10 cellular contexts compared by ENCODE assay signal in genomic region chr12:26029741-26030033, GRCh38.
DNase-seq lines count a peak whose midpoint lies in the region; TF ChIP-seq lines count a peak whose summit lies in the region.
"Had no signal": no experiment of that assay in that cellular context is flagged by ENCODE, and none has a peak within 500 bp of the region (broad histone marks: within the 10 kb centered on the region; RNA-seq: fewer than 3 reads in every experiment).

No MANE protein-coding gene starts in this region.

- H3K27me3 ChIP-seq in skeletal muscle satellite cell (ENCODE audit: control insufficient read depth, insufficient read depth, low read length): no peaks in the 10 kb centered on the region
- no peaks in the 10 kb centered on the region for H3K27me3 ChIP-seq in CD4-positive, alpha-beta memory T cell (ENCODE audit: insufficient read depth, low read length)

- no peaks in the 10 kb centered on the region for H3K4me1 Mint-ChIP-seq in CD4-positive, alpha-beta memory T cell
- H3K4me1 Mint-ChIP-seq in immature natural killer cell: no peaks in the 10 kb centered on the region

- TF ChIP-seq CTCF in VCaP (conservative IDR thresholded peaks at IDR 0.05): no peak

- no peaks in the 10 kb centered on the region for H3K36me3 ChIP-seq in skeletal muscle satellite cell (ENCODE audit: insufficient read depth, low read length)
- H3K36me3 ChIP-seq in CD4-positive, alpha-beta memory T cell (ENCODE audit: insufficient read depth, low read length): no peaks in the 10 kb centered on the region

- H3K9me3 Mint-ChIP-seq in CD4-positive, alpha-beta memory T cell: no peaks in the 10 kb centered on the region
- H3K9me3 Mint-ChIP-seq in immature natural killer cell: peaks cover 0 to 1% (median 0%) of the 10 kb centered on the region in 6 donors

- no peak overlapping the region for H3K4me3 ChIP-seq in skeletal muscle satellite cell (ENCODE audit: low read length)
- no peak overlapping the region for H3K4me3 ChIP-seq in CD4-positive, alpha-beta memory T cell (ENCODE audit: low read length in 2 of 2)

- peaks cover 2 to 9% of the 10 kb centered on the region in 2 donors for H3K27me3 Mint-ChIP-seq in CD4-positive, alpha-beta memory T cell
- H3K27me3 Mint-ChIP-seq in immature natural killer cell (ENCODE audit: low read depth in 3 of 3): peaks cover 0 to 4% (median 0%) of the 10 kb centered on the region in 3 donors

- DNase-seq in H4 (ENCODE audit: low spot score) (peak; percentile 67), fibroblast of peridontal ligament (ENCODE audit: extremely low read depth) (peak; percentile 59), pons (ENCODE audit: low spot score) (no peak), immature natural killer cell (no peak)
- DNase-seq in CD4-positive, alpha-beta memory T cell: no peak
- DNase-seq in activated naive CD4-positive, alpha-beta T cell treated with anti-CD3 and anti-CD28 coated beads, Interleukin-2, amount 50 U/mL, for 16 hours: no peak
- DNase-seq: DMS79, NCI-H1436 treated with DMSO at 0.1 percent for 48 hours had no signal

- CTCF ChIA-PET in CD4-positive, alpha-beta memory T cell (lab: Charles Lee; ENCODE audit: partially characterized antibody): no interaction called here

- POLR2A ChIA-PET in CD4-positive, alpha-beta memory T cell (lab: Charles Lee; ENCODE audit: partially characterized antibody): no interaction called here

- peaks cover 25% of the 10 kb centered on the region for H3K4me1 ChIP-seq in skeletal muscle satellite cell (ENCODE audit: control insufficient read depth, insufficient read depth, low read length)
- H3K4me1 ChIP-seq in CD4-positive, alpha-beta memory T cell (ENCODE audit: insufficient read depth, low read length): no peaks in the 10 kb centered on the region

- H3K9me3 ChIP-seq in skeletal muscle satellite cell (replicated peaks; ENCODE audit: low read length): no peaks in the 10 kb centered on the region
- H3K9me3 ChIP-seq in CD4-positive, alpha-beta memory T cell (ENCODE audit: control insufficient read depth in 1 of 2, low read length in 2 of 2): no peaks in the 10 kb centered on the region

- peak overlapping the region; percentile 44 for H3K9ac ChIP-seq in skeletal muscle satellite cell (ENCODE audit: low read depth, low read length)

- intact Hi-C loops in CD4-positive, alpha-beta memory T cell (cut with micrococcal nuclease): loop anchor here (5.0 kb wide), 1 partner anchor 1037 kb away; no protein-coding TSS in a partner anchor

- H3K4me3 Mint-ChIP-seq in CD4-positive, alpha-beta memory T cell: no peak overlapping the region
- H3K4me3 Mint-ChIP-seq in immature natural killer cell: no peak overlapping the region

- H3K27ac ChIP-seq in VCaP: peak overlapping the region; percentile 66
- H3K27ac ChIP-seq in CD4-positive, alpha-beta memory T cell (ENCODE audit: low read depth, low read length): no peak overlapping the region

- no peaks in the 10 kb centered on the region for H3K36me3 Mint-ChIP-seq in CD4-positive, alpha-beta memory T cell
- no peaks in the 10 kb centered on the region for H3K36me3 Mint-ChIP-seq in immature natural killer cell

- H3K27ac Mint-ChIP-seq in CD4-positive, alpha-beta memory T cell: no peak overlapping the region
- no peak overlapping the region for H3K27ac Mint-ChIP-seq in immature natural killer cell

- no peak overlapping the region for H3K4me2 ChIP-seq in skeletal muscle satellite cell (ENCODE audit: low read length)

Comparison
In these comparisons a context has a peak if more than half of its experiments do, and no peak if none do; other contexts are left out.
1. DNase-seq: peak in H4 (single experiment) and fibroblast of peridontal ligament (single experiment); none in pons (single experiment), CD4-positive, alpha-beta memory T cell (0 of 5), immature natural killer cell (0 of 3) and activated naive CD4-positive, alpha-beta T cell treated with anti-CD3 and anti-CD28 coated beads, Interleukin-2, amount 50 U/mL, for 16 hours (single experiment).